Comparison of ENCODE assay signal across 26 cellular contexts in genomic region chr9:116569111-116569510, GRCh38.
"Had no signal": no experiment of that assay in that cellular context is flagged by ENCODE, and none has a peak within 500 bp of the region (broad histone marks: within the 10 kb centered on the region; RNA-seq: fewer than 3 reads in every experiment).

No MANE protein-coding gene starts in this region.

- H3K4me3 ChIP-seq: esophagus muscularis mucosa, gastrocnemius medialis, lung, psoas muscle, right atrium auricular region, upper lobe of right lung had no signal

- H3K27me3 ChIP-seq: esophagus muscularis mucosa, gastrocnemius medialis, right atrium auricular region, upper lobe of right lung had no signal

- H3K27ac ChIP-seq: esophagus muscularis mucosa, gastrocnemius medialis, psoas muscle, right atrium auricular region, upper lobe of right lung, WERI-Rb-1 had no signal

- DNase-seq: activated CD4-positive, alpha-beta T cell treated with anti-CD3 and anti-CD28 coated beads for 1 hour; activated CD4-positive, alpha-beta T cell treated with anti-CD3 and anti-CD28 coated beads, Interleukin-2, amount 50 U/mL, for 1 hour; activated CD8-positive, alpha-beta T cell treated with anti-CD3 and anti-CD28 coated beads, Interleukin-2, amount 10 ng/mL, durations not matched to agents 7 days and 5 days; activated gamma-delta T cell; aorta; caudate nucleus; dermis blood vessel endothelial cell; effector CD8-positive, alpha-beta T cell; gastrocnemius medialis; hippocampal formation; left colon; natural killer cell; psoas muscle; stimulated activated CD4-positive, alpha-beta T cell treated with anti-CD3 and anti-CD28 coated beads, Interleukin-12 subunit alpha, Interleukin-12 subunit beta, amount 100 ng/mL, for 4 hours; stimulated activated CD4-positive, alpha-beta T cell treated with anti-CD3 and anti-CD28 coated beads, Interleukin-4, amount 100 ng/mL, for 4 hours; stimulated activated naive CD8-positive, alpha-beta T cell treated with anti-CD3 and anti-CD28 coated beads, Interleukin-15, Interleukin-2, amounts not matched to agents 100 U/mL and 50 U/mL, for 24 hours; upper lobe of right lung; WERI-Rb-1 had no signal

- H3K36me3 Mint-ChIP-seq: brain, natural killer cell had no signal

- H3K36me3 ChIP-seq: esophagus muscularis mucosa, gastrocnemius medialis, right atrium auricular region, upper lobe of right lung, WERI-Rb-1 had no signal

- H3K4me1 ChIP-seq: psoas muscle had no signal

- H3K27ac Mint-ChIP-seq: activated CD8-positive, alpha-beta T cell treated with anti-CD3 and anti-CD28 coated beads, Interleukin-2, amount 10 ng/mL, durations not matched to agents 7 days and 5 days; activated naive CD4-positive, alpha-beta T cell treated with anti-CD3 and anti-CD28 coated beads, Interleukin-2, amount 50 U/mL, for 24 hours; activated T-helper 1 cell treated with anti-CD3 and anti-CD28 coated beads, Interleukin-12 subunit alpha, Interleukin-12 subunit beta, Interleukin-2, Interleukin-4 antibody, amounts not matched to agents 30 ng/mL and 10 ng/mL and 1 ng/mL, durations not matched to agents 14 hours and 24 hours and 36 hours; brain; natural killer cell had no signal

- H3K9me3 Mint-ChIP-seq: activated naive CD4-positive, alpha-beta T cell treated with anti-CD3 and anti-CD28 coated beads, Interleukin-2, amount 50 U/mL, for 24 hours; activated T-helper 1 cell treated with anti-CD3 and anti-CD28 coated beads, Interleukin-12 subunit alpha, Interleukin-12 subunit beta, Interleukin-2, Interleukin-4 antibody, amounts not matched to agents 30 ng/mL and 10 ng/mL and 1 ng/mL, durations not matched to agents 14 hours and 24 hours and 36 hours had no signal

- H3K9me3 ChIP-seq: esophagus muscularis mucosa, gastrocnemius medialis, psoas muscle, right atrium auricular region, upper lobe of right lung had no signal

- H3K4me1 Mint-ChIP-seq: activated naive CD4-positive, alpha-beta T cell treated with anti-CD3 and anti-CD28 coated beads, Interleukin-2, amount 50 U/mL, for 24 hours; natural killer cell had no signal

- H3K4me3 Mint-ChIP-seq: activated CD8-positive, alpha-beta T cell treated with anti-CD3 and anti-CD28 coated beads, Interleukin-2, amount 10 ng/mL, durations not matched to agents 7 days and 5 days; activated naive CD4-positive, alpha-beta T cell treated with anti-CD3 and anti-CD28 coated beads, Interleukin-2, amount 50 U/mL, for 24 hours; activated T-helper 1 cell treated with anti-CD3 and anti-CD28 coated beads, Interleukin-12 subunit alpha, Interleukin-12 subunit beta, Interleukin-2, Interleukin-4 antibody, amounts not matched to agents 30 ng/mL and 10 ng/mL and 1 ng/mL, durations not matched to agents 14 hours and 24 hours and 36 hours; brain; natural killer cell had no signal

- H3K27me3 Mint-ChIP-seq: activated naive CD4-positive, alpha-beta T cell treated with anti-CD3 and anti-CD28 coated beads, Interleukin-2, amount 50 U/mL, for 24 hours had no signal

- ATAC-seq: activated CD8-positive, alpha-beta T cell treated with anti-CD3 and anti-CD28 coated beads, Interleukin-2, amount 10 ng/mL, durations not matched to agents 7 days and 5 days; gastrocnemius medialis; left colon; natural killer cell; psoas muscle; stimulated activated naive CD8-positive, alpha-beta T cell treated with anti-CD3 and anti-CD28 coated beads, Interleukin-15, Interleukin-2, amounts not matched to agents 100 U/mL and 50 U/mL, for 24 hours; upper lobe of right lung had no signal

- FAIRE-seq: islet of Langerhans, TTC549 had no signal
